ENCODE assay signal across 1 cellular context in the genomic region with DNA sequence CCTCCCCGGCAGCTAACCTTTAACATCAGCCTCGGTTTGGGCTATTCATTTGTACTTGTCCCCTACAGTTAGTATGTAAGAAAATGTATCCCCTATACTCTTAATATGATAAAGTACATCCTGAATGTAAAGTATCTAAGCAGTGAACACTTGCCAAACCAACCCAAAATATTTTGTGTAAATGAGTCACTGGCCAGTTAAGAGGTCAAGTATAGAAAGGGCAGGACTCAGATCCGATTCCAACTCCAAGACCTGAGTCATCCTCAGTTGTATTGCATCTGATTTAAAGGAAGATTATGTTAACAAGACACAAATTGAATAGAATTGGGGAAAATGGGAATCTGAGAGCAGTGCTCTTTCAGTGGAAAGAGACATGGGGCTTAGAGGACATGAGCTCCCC.
TF ChIP-seq lines count a peak whose summit lies in the region.

No MANE protein-coding gene starts in this region.

TF ChIP-seq in K562, 482 proteins besides CTCF, POLR2A, EP300 and RAD21 (continued from another document):
- TF ChIP-seq, protein P1, sequence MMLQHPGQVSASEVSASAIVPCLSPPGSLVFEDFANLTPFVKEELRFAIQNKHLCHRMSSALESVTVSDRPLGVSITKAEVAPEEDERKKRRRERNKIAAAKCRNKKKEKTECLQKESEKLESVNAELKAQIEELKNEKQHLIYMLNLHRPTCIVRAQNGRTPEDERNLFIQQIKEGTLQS (IDR thresholded peaks at IDR 0.05): peak; percentile 67
- TF ChIP-seq, protein P1 (CRISPR knock-in tag; conservative IDR thresholded peaks at IDR 0.05): no peak
- TF ChIP-seq STAT5B (CRISPR knock-in tag; IDR thresholded peaks at IDR 0.05) (no peak), ARNT (IDR thresholded peaks at IDR 0.05) (no peak), BDP1 (IDR thresholded peaks at IDR 0.05; ENCODE audit: insufficient read depth, insufficient read length) (no peak), C11orf30 (IDR thresholded peaks at IDR 0.05; ENCODE audit: low read depth) (peak; percentile 32; the same call in 1 of the 2 replicates), ZFP30 (CRISPR knock-in tag; IDR thresholded peaks at IDR 0.05; ENCODE audit: borderline replicate concordance) (no peak), NFE2 (IDR thresholded peaks at IDR 0.05; ENCODE audit: low read depth) (peak; percentile 68), JUN (IDR thresholded peaks at IDR 0.05; ENCODE audit: borderline replicate concordance, low read depth, low read length) (0 out of 2 replicates have a peak, but pooled peaks have one; percentile 38), JUN (CRISPR knock-in tag; IDR thresholded peaks at IDR 0.05; ENCODE audit: borderline replicate concordance) (no peak), KLF16 (IDR thresholded peaks at IDR 0.05) (no peak), SRF (CRISPR knock-in tag; IDR thresholded peaks at IDR 0.05) (no peak), ZBTB43 (CRISPR knock-in tag; IDR thresholded peaks at IDR 0.05) (no peak), HMBOX1 (IDR thresholded peaks at IDR 0.05) (peak; percentile 31; the same call in 1 of the 2 replicates), ZNF583 (CRISPR knock-in tag; IDR thresholded peaks at IDR 0.05) (no peak), ETV1 (tag; conservative IDR thresholded peaks at IDR 0.05; ENCODE audit: low read depth) (no peak), RBM25 (IDR thresholded peaks at IDR 0.05; ENCODE audit: low read depth, low read length, severe bottlenecking) (no peak), ZNF639 (CRISPR knock-in tag; conservative IDR thresholded peaks at IDR 0.05 in 1 of 2, IDR thresholded peaks at IDR 0.05 in 1 of 2) (no peak), ZNF764 (CRISPR knock-in tag; IDR thresholded peaks at IDR 0.05; ENCODE audit: low read depth) (no peak), HEY1 (CRISPR knock-in tag; IDR thresholded peaks at IDR 0.05; ENCODE audit: borderline replicate concordance) (no peak), ATF6 (CRISPR knock-in tag; IDR thresholded peaks at IDR 0.05) (no peak), BRCA1 (IDR thresholded peaks at IDR 0.05) (no peak), BRCA1 (CRISPR knock-in tag; IDR thresholded peaks at IDR 0.05) (no peak), NRF1 (conservative IDR thresholded peaks at IDR 0.05 in 1 of 2, IDR thresholded peaks at IDR 0.05 in 1 of 2) (no peak), KDM1A (IDR thresholded peaks at IDR 0.05) (no peak), CHD1 (IDR thresholded peaks at IDR 0.05; ENCODE audit: low read length) (no peak), JUND (IDR thresholded peaks at IDR 0.05; ENCODE audit: borderline replicate concordance, low read depth, low read length) (peak; percentile 60; the same call in 1 of the 2 replicates), JUND (tag; IDR thresholded peaks at IDR 0.05; ENCODE audit: borderline replicate concordance, low read depth, low read length) (0 out of 3 replicates have a peak, but pooled peaks have one; percentile 21), RBM34 (IDR thresholded peaks at IDR 0.05; ENCODE audit: borderline replicate concordance, insufficient read depth, low read length) (no peak), NR2C2 (CRISPR knock-in tag; IDR thresholded peaks at IDR 0.05) (no peak), NR2C2 (tag; IDR thresholded peaks at IDR 0.05) (0 out of 2 replicates have a peak, but pooled peaks have one; percentile 13), EP400 (IDR thresholded peaks at IDR 0.05) (no peak), BACH1 (tag; IDR thresholded peaks at IDR 0.05) (no peak), SIRT6 (IDR thresholded peaks at IDR 0.05; ENCODE audit: low read depth, low read length) (no peak), TAL1 (IDR thresholded peaks at IDR 0.05) (no peak), GABPB2 (CRISPR knock-in tag; conservative IDR thresholded peaks at IDR 0.05) (no peak), PHTF2 (CRISPR knock-in tag; IDR thresholded peaks at IDR 0.05) (no peak), NFIX (CRISPR knock-in tag; IDR thresholded peaks at IDR 0.05; ENCODE audit: low read depth) (no peak), PCBP2 (IDR thresholded peaks at IDR 0.05; ENCODE audit: low read depth, low read length, poor library complexity, severe bottlenecking) (no peak), CBX2 (IDR thresholded peaks at IDR 0.05; ENCODE audit: insufficient read depth, low read length, poor library complexity, severe bottlenecking) (no peak), RFX1 (IDR thresholded peaks at IDR 0.05) (no peak)
- TF ChIP-seq, protein P2, sequence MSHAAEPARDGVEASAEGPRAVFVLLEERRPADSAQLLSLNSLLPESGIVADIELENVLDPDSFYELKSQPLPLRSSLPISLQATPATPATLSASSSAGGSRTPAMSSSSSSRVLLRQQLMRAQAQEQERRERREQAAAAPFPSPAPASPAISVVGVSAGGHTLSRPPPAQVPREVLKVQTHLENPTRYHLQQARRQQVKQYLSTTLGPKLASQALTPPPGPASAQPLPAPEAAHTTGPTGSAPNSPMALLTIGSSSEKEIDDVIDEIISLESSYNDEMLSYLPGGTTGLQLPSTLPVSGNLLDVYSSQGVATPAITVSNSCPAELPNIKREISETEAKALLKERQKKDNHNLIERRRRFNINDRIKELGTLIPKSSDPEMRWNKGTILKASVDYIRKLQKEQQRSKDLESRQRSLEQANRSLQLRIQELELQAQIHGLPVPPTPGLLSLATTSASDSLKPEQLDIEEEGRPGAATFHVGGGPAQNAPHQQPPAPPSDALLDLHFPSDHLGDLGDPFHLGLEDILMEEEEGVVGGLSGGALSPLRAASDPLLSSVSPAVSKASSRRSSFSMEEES (CRISPR knock-in tag; IDR thresholded peaks at IDR 0.05): no peak
- TF ChIP-seq, protein P3, sequence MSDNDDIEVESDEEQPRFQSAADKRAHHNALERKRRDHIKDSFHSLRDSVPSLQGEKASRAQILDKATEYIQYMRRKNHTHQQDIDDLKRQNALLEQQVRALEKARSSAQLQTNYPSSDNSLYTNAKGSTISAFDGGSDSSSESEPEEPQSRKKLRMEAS (CRISPR knock-in tag; IDR thresholded peaks at IDR 0.05): no peak
- TF ChIP-seq, protein P4, sequence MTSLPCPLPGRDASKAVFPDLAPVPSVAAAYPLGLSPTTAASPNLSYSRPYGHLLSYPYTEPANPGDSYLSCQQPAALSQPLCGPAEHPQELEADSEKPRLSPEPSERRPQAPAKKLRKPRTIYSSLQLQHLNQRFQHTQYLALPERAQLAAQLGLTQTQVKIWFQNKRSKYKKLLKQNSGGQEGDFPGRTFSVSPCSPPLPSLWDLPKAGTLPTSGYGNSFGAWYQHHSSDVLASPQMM (CRISPR knock-in tag; IDR thresholded peaks at IDR 0.05): no peak
- TF ChIP-seq, protein P5, sequence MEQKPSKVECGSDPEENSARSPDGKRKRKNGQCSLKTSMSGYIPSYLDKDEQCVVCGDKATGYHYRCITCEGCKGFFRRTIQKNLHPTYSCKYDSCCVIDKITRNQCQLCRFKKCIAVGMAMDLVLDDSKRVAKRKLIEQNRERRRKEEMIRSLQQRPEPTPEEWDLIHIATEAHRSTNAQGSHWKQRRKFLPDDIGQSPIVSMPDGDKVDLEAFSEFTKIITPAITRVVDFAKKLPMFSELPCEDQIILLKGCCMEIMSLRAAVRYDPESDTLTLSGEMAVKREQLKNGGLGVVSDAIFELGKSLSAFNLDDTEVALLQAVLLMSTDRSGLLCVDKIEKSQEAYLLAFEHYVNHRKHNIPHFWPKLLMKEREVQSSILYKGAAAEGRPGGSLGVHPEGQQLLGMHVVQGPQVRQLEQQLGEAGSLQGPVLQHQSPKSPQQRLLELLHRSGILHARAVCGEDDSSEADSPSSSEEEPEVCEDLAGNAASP (IDR thresholded peaks at IDR 0.05): no peak
